Comparison of ENCODE assay signal across 8 cellular contexts in the genomic region with DNA sequence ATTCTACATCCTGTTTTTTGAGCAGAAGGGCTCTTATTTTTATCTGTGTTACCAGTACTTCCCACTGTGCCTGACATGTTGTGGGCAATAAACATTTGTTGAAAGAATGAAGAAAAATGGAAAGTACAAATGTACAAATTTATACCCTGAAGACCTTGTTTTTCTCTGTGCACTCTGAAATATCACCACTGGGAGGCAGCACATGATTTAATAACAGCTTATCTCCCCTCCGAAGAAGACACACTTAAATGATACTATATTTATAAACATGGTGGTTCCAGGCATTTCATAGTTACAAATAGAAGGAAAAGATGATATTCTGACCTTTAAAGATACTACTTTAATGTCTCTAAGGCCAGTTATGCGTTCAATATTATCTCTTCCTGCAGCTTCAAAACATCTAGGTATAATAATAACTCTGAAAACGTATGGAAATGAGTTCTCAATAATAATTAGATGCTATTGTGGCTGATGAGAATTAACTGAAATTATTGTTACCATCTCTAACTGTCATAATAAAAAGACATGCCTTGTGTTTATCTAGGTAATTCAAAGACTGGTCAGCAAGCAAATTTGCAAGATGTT. TPM values are rescaled to one million over a fixed set of nuclear protein-coding genes. Genes with fewer than 3 reads are reported as not detected.
A peak's percentile ranks its signal among the peaks of the same experiment; 100 is the strongest.
DNase-seq lines count a peak whose midpoint lies in the region; ATAC-seq and TF ChIP-seq lines count a peak whose summit lies in the region.

No MANE protein-coding gene starts in this region.

- 26 to 37% (median 32%) methylated on average over 3 of the region's 3 CpGs for WGBS in spleen, 5 donors

- peak; percentile 6 to 52 (median 34) for DNase-seq in CD8-positive, alpha-beta memory T cell
- DNase-seq in RKO (ENCODE audit: low spot score) = peak; percentile 77
- peak; percentile 25 for DNase-seq in activated naive CD8-positive, alpha-beta T cell treated with anti-CD3 and anti-CD28 coated beads, Interleukin-2, amount 50 U/mL, for 16 hours (ENCODE audit: low read depth, low spot score)
- DNase-seq in left ventricle myocardium superior = no peak
- no peak for DNase-seq in spleen

- H3K9me3 ChIP-seq in CD8-positive, alpha-beta memory T cell (ENCODE audit: low read length) = no peaks in the 10 kb centered on the region
- H3K9me3 ChIP-seq in spleen = no peaks in the 10 kb centered on the region

- H3K27me3 Mint-ChIP-seq in CD8-positive, alpha-beta memory T cell = peaks cover 0 to 3% of the 10 kb centered on the region in 2 donors

- H3K4me1 Mint-ChIP-seq in CD8-positive, alpha-beta memory T cell = peaks cover 14 to 20% (median 16%) of the 10 kb centered on the region in 3 donors

- POLR2A ChIA-PET in CD8-positive, alpha-beta memory T cell (lab: Charles Lee) = interaction anchor here (1.0 kb wide), 1 partner anchor 384 kb away, joined by 4 read pairs; no protein-coding TSS in a partner anchor

- peaks cover 13% of the 10 kb centered on the region for H3K4me1 ChIP-seq in CD8-positive, alpha-beta memory T cell (ENCODE audit: insufficient read depth, low read length)
- H3K4me1 ChIP-seq in spleen = peaks cover 0 to 6% (median 2%) of the 10 kb centered on the region in 6 donors

- no peaks in the 10 kb centered on the region for H3K36me3 ChIP-seq in CD8-positive, alpha-beta memory T cell (ENCODE audit: insufficient read depth, low read length)
- H3K36me3 ChIP-seq in spleen = no peaks in the 10 kb centered on the region

- no peak overlapping the region for H3K4me3 Mint-ChIP-seq in CD8-positive, alpha-beta memory T cell

- peak; percentile 52 to 76 (median 70) for TF ChIP-seq CTCF in spleen (IDR thresholded peaks at IDR 0.05 in 8 of 11, conservative IDR thresholded peaks at IDR 0.05 in 3 of 11)

- intact Hi-C loops in left ventricle myocardium superior (cut with micrococcal nuclease) = loop anchor here (10.0 kb wide), 1 partner anchor 380 kb away; no protein-coding TSS in a partner anchor
- intact Hi-C loops in spleen (cut with DNase I; ENCODE audit: low total_unique reads) = loop anchor here (5.0 to 10.0 kb wide), 3 partner anchors 377 to 730 kb away; no protein-coding TSS in a partner anchor

- no peaks in the 10 kb centered on the region for H3K36me3 Mint-ChIP-seq in CD8-positive, alpha-beta memory T cell

- ATAC-seq in GM19397 (IDR thresholded peaks at IDR 0.05; ENCODE audit: unreplicated experiment) (peak; percentile 58), left ventricle myocardium superior (peak; percentile 46), GM19455 (IDR thresholded peaks at IDR 0.05; ENCODE audit: unreplicated experiment) (no peak)

- no peak for TF ChIP-seq POLR2A in spleen (IDR thresholded peaks at IDR 0.05)

- CTCF ChIA-PET in CD8-positive, alpha-beta memory T cell (lab: Charles Lee) = interaction anchor here (0.9 to 2.9 kb wide), 10 partner anchors 11 to 447 kb away, joined by 3 to 28 read pairs (median 4); a partner anchor contains a TSS

- no peak overlapping the region for H3K4me3 ChIP-seq in CD8-positive, alpha-beta memory T cell (ENCODE audit: low read length)
- H3K4me3 ChIP-seq in spleen = no peak overlapping the region

- H3K27me3 ChIP-seq in CD8-positive, alpha-beta memory T cell (ENCODE audit: insufficient read depth, low read length, poor library complexity, severe bottlenecking) = no peaks in the 10 kb centered on the region
- H3K27me3 ChIP-seq in spleen (replicated peaks in 1 of 7) = no peaks in the 10 kb centered on the region

- TF ChIP-seq RAD21 in Ishikawa (IDR thresholded peaks at IDR 0.05; ENCODE audit: low read depth) = peak; percentile 82

- no peak overlapping the region for H3K27ac Mint-ChIP-seq in CD8-positive, alpha-beta memory T cell

- TF ChIP-seq EP300 in Ishikawa (IDR thresholded peaks at IDR 0.05; ENCODE audit: borderline replicate concordance) = no peak

- H3K27ac ChIP-seq in CD8-positive, alpha-beta memory T cell (ENCODE audit: low read depth, low read length) = no peak overlapping the region
- no peak overlapping the region for H3K27ac ChIP-seq in spleen

- H3K9me3 Mint-ChIP-seq in CD8-positive, alpha-beta memory T cell = no peaks in the 10 kb centered on the region

TF ChIP-seq in Ishikawa, 13 proteins besides CTCF, POLR2A, EP300 and RAD21:
- TF ChIP-seq TAF1 (IDR thresholded peaks at IDR 0.05; ENCODE audit: low read depth) (no peak), NFIC (IDR thresholded peaks at IDR 0.05) (no peak), YY1 (IDR thresholded peaks at IDR 0.05; ENCODE audit: low read depth) (no peak), CREB1 (IDR thresholded peaks at IDR 0.05; ENCODE audit: low read depth) (no peak), TEAD4 (IDR thresholded peaks at IDR 0.05) (no peak), EGR1 (IDR thresholded peaks at IDR 0.05) (no peak), FOXM1 (IDR thresholded peaks at IDR 0.05; ENCODE audit: borderline replicate concordance, low read depth) (no peak), CEBPB (IDR thresholded peaks at IDR 0.05) (no peak), ZBTB7A (IDR thresholded peaks at IDR 0.05; ENCODE audit: low read depth) (no peak), TCF12 (IDR thresholded peaks at IDR 0.05; ENCODE audit: low read depth) (no peak)
- TF ChIP-seq, protein P1, sequence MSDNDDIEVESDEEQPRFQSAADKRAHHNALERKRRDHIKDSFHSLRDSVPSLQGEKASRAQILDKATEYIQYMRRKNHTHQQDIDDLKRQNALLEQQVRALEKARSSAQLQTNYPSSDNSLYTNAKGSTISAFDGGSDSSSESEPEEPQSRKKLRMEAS (IDR thresholded peaks at IDR 0.05) = no peak
- TF ChIP-seq, protein P2, sequence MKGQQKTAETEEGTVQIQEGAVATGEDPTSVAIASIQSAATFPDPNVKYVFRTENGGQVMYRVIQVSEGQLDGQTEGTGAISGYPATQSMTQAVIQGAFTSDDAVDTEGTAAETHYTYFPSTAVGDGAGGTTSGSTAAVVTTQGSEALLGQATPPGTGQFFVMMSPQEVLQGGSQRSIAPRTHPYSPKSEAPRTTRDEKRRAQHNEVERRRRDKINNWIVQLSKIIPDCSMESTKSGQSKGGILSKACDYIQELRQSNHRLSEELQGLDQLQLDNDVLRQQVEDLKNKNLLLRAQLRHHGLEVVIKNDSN (IDR thresholded peaks at IDR 0.05) = no peak
- TF ChIP-seq, protein P3, sequence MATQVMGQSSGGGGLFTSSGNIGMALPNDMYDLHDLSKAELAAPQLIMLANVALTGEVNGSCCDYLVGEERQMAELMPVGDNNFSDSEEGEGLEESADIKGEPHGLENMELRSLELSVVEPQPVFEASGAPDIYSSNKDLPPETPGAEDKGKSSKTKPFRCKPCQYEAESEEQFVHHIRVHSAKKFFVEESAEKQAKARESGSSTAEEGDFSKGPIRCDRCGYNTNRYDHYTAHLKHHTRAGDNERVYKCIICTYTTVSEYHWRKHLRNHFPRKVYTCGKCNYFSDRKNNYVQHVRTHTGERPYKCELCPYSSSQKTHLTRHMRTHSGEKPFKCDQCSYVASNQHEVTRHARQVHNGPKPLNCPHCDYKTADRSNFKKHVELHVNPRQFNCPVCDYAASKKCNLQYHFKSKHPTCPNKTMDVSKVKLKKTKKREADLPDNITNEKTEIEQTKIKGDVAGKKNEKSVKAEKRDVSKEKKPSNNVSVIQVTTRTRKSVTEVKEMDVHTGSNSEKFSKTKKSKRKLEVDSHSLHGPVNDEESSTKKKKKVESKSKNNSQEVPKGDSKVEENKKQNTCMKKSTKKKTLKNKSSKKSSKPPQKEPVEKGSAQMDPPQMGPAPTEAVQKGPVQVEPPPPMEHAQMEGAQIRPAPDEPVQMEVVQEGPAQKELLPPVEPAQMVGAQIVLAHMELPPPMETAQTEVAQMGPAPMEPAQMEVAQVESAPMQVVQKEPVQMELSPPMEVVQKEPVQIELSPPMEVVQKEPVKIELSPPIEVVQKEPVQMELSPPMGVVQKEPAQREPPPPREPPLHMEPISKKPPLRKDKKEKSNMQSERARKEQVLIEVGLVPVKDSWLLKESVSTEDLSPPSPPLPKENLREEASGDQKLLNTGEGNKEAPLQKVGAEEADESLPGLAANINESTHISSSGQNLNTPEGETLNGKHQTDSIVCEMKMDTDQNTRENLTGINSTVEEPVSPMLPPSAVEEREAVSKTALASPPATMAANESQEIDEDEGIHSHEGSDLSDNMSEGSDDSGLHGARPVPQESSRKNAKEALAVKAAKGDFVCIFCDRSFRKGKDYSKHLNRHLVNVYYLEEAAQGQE (IDR thresholded peaks at IDR 0.05; ENCODE audit: low read depth) = no peak

RNA-seq across cellular contexts. Expression of a gene that starts 12.8 kb away (rescaled TPM):
- not detected for total RNA-seq in CD8-positive, alpha-beta memory T cell
- polyA plus RNA-seq in CD8-positive, alpha-beta memory T cell = not detected
- 2.2 TPM for total RNA-seq in left ventricle myocardium superior
- 1 to 10 TPM in 3 of 7 donors, under 1 TPM in 3, not detected in 1; 0.37 to 2.5 (median 0.92) TPM for total RNA-seq in spleen
- under 1 TPM in 2 of 3 donors, not detected in 1; 0.09 to 0.16 TPM for polyA plus RNA-seq in spleen

RNA-seq across cellular contexts. Expression of a gene that starts 36.0 kb away (rescaled TPM):
- total RNA-seq in CD8-positive, alpha-beta memory T cell = not detected
- polyA plus RNA-seq in CD8-positive, alpha-beta memory T cell = not detected
- total RNA-seq in left ventricle myocardium superior (not detected), spleen (not detected)
- polyA plus RNA-seq in spleen = under 1 TPM in 1 of 3 donors, not detected in 2; 0.11 TPM

Comparison
In these comparisons a context has a peak if more than half of its experiments do, and no peak if none do; other contexts are left out.
1. DNase-seq: peak in CD8-positive, alpha-beta memory T cell (5 of 5), RKO (single experiment) and activated naive CD8-positive, alpha-beta T cell treated with anti-CD3 and anti-CD28 coated beads, Interleukin-2, amount 50 U/mL, for 16 hours (single experiment); none in left ventricle myocardium superior (single experiment) and spleen (single experiment).